ENCODE assay signal across 11 cellular contexts in genomic region chr15:67089218-67090193, GRCh38. TPM values are rescaled to one million over a fixed set of nuclear protein-coding genes. Genes with fewer than 3 reads are reported as not detected.
DNase-seq lines count a peak whose midpoint lies in the region; ATAC-seq and TF ChIP-seq lines count a peak whose summit lies in the region.
"Had no signal": no experiment of that assay in that cellular context is flagged by ENCODE, and none has a peak within 500 bp of the region (broad histone marks: within the 10 kb centered on the region; RNA-seq: fewer than 3 reads in every experiment).

No MANE protein-coding gene starts in this region.

- H3K14ac ChIP-seq in trophoblast cell (ENCODE audit: low read length): no peak overlapping the region

- H3K9me2 ChIP-seq in PC-9 (ENCODE audit: insufficient read depth): no peaks in the 10 kb centered on the region

- H3K23ac ChIP-seq in trophoblast cell (ENCODE audit: low read length): no peak overlapping the region

- peaks cover 88 to 94% of the 10 kb centered on the region in 2 donors for H3K4me1 Mint-ChIP-seq in effector memory CD8-positive, alpha-beta T cell (ENCODE audit: low read depth in 2 of 2)

- peaks cover 31% of the 10 kb centered on the region for H3K36me3 Mint-ChIP-seq in effector memory CD8-positive, alpha-beta T cell (ENCODE audit: insufficient read depth)

- peak overlapping the region; percentile 55 for H3K18ac ChIP-seq in trophoblast cell (ENCODE audit: low read length)

- H3K4me3 ChIP-seq in PC-9 (peak overlapping the region; percentile 5; the same call in 1 of the 2 replicates), trophoblast cell (ENCODE audit: low read depth, low read length) (no peak overlapping the region), upper lobe of right lung (no peak overlapping the region), ascending aorta (no peak overlapping the region)
- H3K4me3 ChIP-seq: skin epidermis had no signal

- H3K27me3 Mint-ChIP-seq in effector memory CD8-positive, alpha-beta T cell: no peaks in the 10 kb centered on the region

- 0 out of 2 replicates have a peak, but pooled peaks cover 7% of the 10 kb centered on the region for H4K20me1 ChIP-seq in PC-9 (ENCODE audit: insufficient read depth)

- POLR2A ChIA-PET in PC-9 (lab: Charles Lee; ENCODE audit: unreplicated experiment): interaction anchor here (0.6 kb wide), 1 partner anchor 757 kb away, joined by 3 read pairs; no protein-coding TSS in a partner anchor

- peak overlapping the region; percentile 96 for H3K27ac ChIP-seq in PC-9
- H3K27ac ChIP-seq in trophoblast cell (ENCODE audit: low read depth, low read length): no peak overlapping the region
- H3K27ac ChIP-seq in upper lobe of right lung: no peak overlapping the region
- H3K27ac ChIP-seq in ascending aorta: no peak overlapping the region

- BruUV-seq in PC-9 (replicated peaks; lab: Mats Ljungman, UMichigan): no TSS peak

- CTCF ChIA-PET in PC-9 (lab: Charles Lee): no interaction called here

- DNase-seq in Daoy (ENCODE audit: low read depth): peak; percentile 83
- peak in 1 of 2 experiments; percentile 67 for DNase-seq in PC-9
- DNase-seq in effector memory CD8-positive, alpha-beta T cell: no peak
- no peak for DNase-seq in trophoblast cell
- no peak for DNase-seq in upper lobe of right lung
- no peak for DNase-seq in ascending aorta (ENCODE audit: low spot score in 2 of 2)
- no peak for DNase-seq in activated CD4-positive, alpha-beta T cell treated with anti-CD3 and anti-CD28 coated beads, Interleukin-2, amount 50 U/mL, for 4 hours
- DNase-seq: cerebellar nuclear complex, NCI-H510A treated with DMSO at 0.1 percent for 48 hours had no signal

- intact Hi-C loops in PC-9 (cut with micrococcal nuclease; ENCODE audit: unreplicated experiment): loop anchor here (2.0 kb wide), 1 partner anchor 41 kb away; no protein-coding TSS in a partner anchor
- intact Hi-C loops in upper lobe of right lung (cut with DNase I): no loop called here
- intact Hi-C loops in ascending aorta (cut with DNase I): loop anchor here (5.0 kb wide), 1 partner anchor 142 kb away; no protein-coding TSS in a partner anchor

- peaks cover 96% of the 10 kb centered on the region for H3K79me2 ChIP-seq in PC-9 (ENCODE audit: low read depth)
- peaks cover 2% of the 10 kb centered on the region for H3K79me2 ChIP-seq in trophoblast cell (ENCODE audit: control insufficient read depth, insufficient read depth, low read length, poor library complexity)

- H3F3A ChIP-seq in PC-9 (ENCODE audit: insufficient read depth, low read depth): peaks cover 68% of the 10 kb centered on the region

- no peaks in the 10 kb centered on the region for H3K9me3 Mint-ChIP-seq in effector memory CD8-positive, alpha-beta T cell

- ATAC-seq in effector memory CD8-positive, alpha-beta T cell (replicated peaks): no peak
- no peak for ATAC-seq in HG03135 (IDR thresholded peaks at IDR 0.05; ENCODE audit: unreplicated experiment)
- ATAC-seq in upper lobe of right lung: no peak

- no peak overlapping the region for H2BK5ac ChIP-seq in trophoblast cell (ENCODE audit: low read depth, low read length, poor library complexity)

- no peaks in the 10 kb centered on the region for H3K79me1 ChIP-seq in trophoblast cell (ENCODE audit: low read length)

- no peak overlapping the region for H4K12ac ChIP-seq in trophoblast cell (ENCODE audit: low read depth, low read length)

- H3K9me3 ChIP-seq in PC-9 (ENCODE audit: insufficient read depth, low read depth): no peaks in the 10 kb centered on the region
- H3K9me3 ChIP-seq in trophoblast cell (ENCODE audit: insufficient read depth, low read depth, low read length): no peaks in the 10 kb centered on the region
- no peaks in the 10 kb centered on the region for H3K9me3 ChIP-seq in upper lobe of right lung
- H3K9me3 ChIP-seq in ascending aorta: no peaks in the 10 kb centered on the region

- H3K4me2 ChIP-seq in PC-9 (peak overlapping the region; percentile 81), trophoblast cell (ENCODE audit: low read length) (no peak overlapping the region)

- no CpG with 5 or more reads among the region's 15 CpGs for WGBS in trophoblast cell (ENCODE audit: extremely low coverage, insufficient coverage, insufficient read length)

- no peak overlapping the region for H4K91ac ChIP-seq in trophoblast cell (ENCODE audit: low read depth, low read length)

- peak overlapping the region; percentile 96 to 98 for H3K27ac Mint-ChIP-seq in effector memory CD8-positive, alpha-beta T cell

- no peak overlapping the region for H3K9ac ChIP-seq in trophoblast cell (ENCODE audit: low read length)

- no peak overlapping the region for H3K4ac ChIP-seq in trophoblast cell (ENCODE audit: low read depth, low read length)

- H4K8ac ChIP-seq in trophoblast cell (ENCODE audit: low read depth, low read length): no peak overlapping the region

- H2BK120ac ChIP-seq in trophoblast cell (ENCODE audit: insufficient read depth, low read length, poor library complexity): no peak overlapping the region

- TF ChIP-seq CTCF in PC-9 (conservative IDR thresholded peaks at IDR 0.05) (no peak), upper lobe of right lung (IDR thresholded peaks at IDR 0.05) (no peak), ascending aorta (IDR thresholded peaks at IDR 0.05) (no peak)

- H2AK5ac ChIP-seq in trophoblast cell (ENCODE audit: low read length): no peak overlapping the region

- H3K4me3 Mint-ChIP-seq in effector memory CD8-positive, alpha-beta T cell: peak overlapping the region; percentile 45 to 51

- H2AFZ ChIP-seq in PC-9: no peak overlapping the region
- H2AFZ ChIP-seq in trophoblast cell (ENCODE audit: insufficient read depth, low read length, poor library complexity): no peak overlapping the region

- H3K27me3 ChIP-seq in PC-9 (ENCODE audit: insufficient read depth, low read depth) (no peaks in the 10 kb centered on the region), trophoblast cell (ENCODE audit: insufficient read depth, low read length) (no peaks in the 10 kb centered on the region), upper lobe of right lung (no peaks in the 10 kb centered on the region), ascending aorta (no peaks in the 10 kb centered on the region)

- H3K4me1 ChIP-seq in PC-9 (replicated peaks; ENCODE audit: insufficient read depth) (peaks cover 85% of the 10 kb centered on the region), trophoblast cell (ENCODE audit: control insufficient read depth in 1 of 2, insufficient read depth in 2 of 2, low read length in 2 of 2) (peaks cover 36 to 53% of the 10 kb centered on the region in 2 experiments), upper lobe of right lung (peaks cover 74% of the 10 kb centered on the region), ascending aorta (peaks cover 6 to 68% of the 10 kb centered on the region in 2 donors)

- H3K36me3 ChIP-seq in PC-9 (ENCODE audit: low read depth): peaks cover 19% of the 10 kb centered on the region; the same call in 1 of the 2 replicates
- H3K36me3 ChIP-seq in trophoblast cell (ENCODE audit: control insufficient read depth in 1 of 2, insufficient read depth in 2 of 2, low read length in 2 of 2): peaks cover 11% of the 10 kb centered on the region in 2 experiments
- H3K36me3 ChIP-seq in upper lobe of right lung: no peaks in the 10 kb centered on the region
- peaks cover 3 to 10% of the 10 kb centered on the region in 2 donors for H3K36me3 ChIP-seq in ascending aorta

- no peak overlapping the region for H2BK12ac ChIP-seq in trophoblast cell (ENCODE audit: low read length)

RNA-seq across cellular contexts. Expression of gene SMAD3, which starts 24.1 kb away (rescaled TPM):
- 44.1 and 48.1 TPM in 2 replicates for total RNA-seq in Daoy (2014; rRNA removed; shearing (Covaris generic))
- total RNA-seq in PC-9 (2021): 99.5 and 109 TPM in 2 replicates
- 49.5 and 54.4 TPM in 2 replicates for polyA plus RNA-seq in trophoblast cell (2013)
- total RNA-seq in upper lobe of right lung: 31.6 TPM
- total RNA-seq in ascending aorta: 89.3 TPM
